Comparison of ENCODE assay signal across 9 cellular contexts in the genomic region with DNA sequence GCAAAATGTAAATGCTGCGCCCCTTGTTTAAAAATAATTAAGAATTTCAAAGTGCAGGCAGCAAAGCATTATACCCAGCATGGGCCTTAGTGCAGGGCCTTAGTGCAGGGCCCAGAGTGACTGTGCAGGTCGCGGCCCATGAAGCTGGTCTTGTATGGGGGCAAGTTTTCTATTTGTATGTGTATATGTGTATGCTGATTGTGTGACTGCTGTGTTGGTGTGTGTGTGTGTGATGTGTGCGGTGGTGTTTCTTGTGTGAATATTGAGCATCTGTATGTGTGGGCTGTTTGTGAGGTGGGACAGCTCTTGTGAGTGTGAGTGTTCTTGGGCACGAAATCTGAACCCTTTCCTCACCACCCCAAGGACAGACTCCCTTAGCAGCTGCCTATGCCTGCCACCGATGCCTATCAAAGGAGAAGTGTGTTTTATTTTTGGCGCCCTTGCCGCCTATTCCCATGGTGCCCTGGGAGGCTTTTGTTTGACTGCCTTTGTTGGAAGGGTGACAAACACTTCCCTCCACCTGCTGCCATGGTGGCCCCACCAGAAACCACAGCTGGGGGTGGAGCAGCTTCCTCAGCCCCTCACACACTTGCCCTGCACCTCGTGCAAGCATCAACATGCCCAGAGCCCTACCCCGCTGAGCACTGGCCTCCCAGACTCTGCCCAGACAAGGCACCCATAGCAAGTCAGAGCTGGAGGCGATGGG. TPM values are rescaled to one million over a fixed set of nuclear protein-coding genes. Genes with fewer than 3 reads are reported as not detected.
DNase-seq lines count a peak whose midpoint lies in the region; ATAC-seq and TF ChIP-seq lines count a peak whose summit lies in the region.
"Had no signal": no experiment of that assay in that cellular context is flagged by ENCODE, and none has a peak within 500 bp of the region (broad histone marks: within the 10 kb centered on the region; RNA-seq: fewer than 3 reads in every experiment).

No MANE protein-coding gene starts in this region.

- H3K4me1 ChIP-seq in colonic mucosa, result no peaks in the 10 kb centered on the region
- H3K4me1 ChIP-seq in spleen, result peaks cover 34 to 85% (median 68%) of the 10 kb centered on the region in 6 donors

- TF ChIP-seq POLR2A in spleen (IDR thresholded peaks at IDR 0.05), result no peak

- H3K4me3 Mint-ChIP-seq in CD14-positive monocyte, result no peak overlapping the region

- H3K9me3 ChIP-seq in SU-DHL-6 (ENCODE audit: insufficient read depth, low read length) (no peaks in the 10 kb centered on the region), colonic mucosa (no peaks in the 10 kb centered on the region), spleen (no peaks in the 10 kb centered on the region)

- no peak overlapping the region for H3K27ac Mint-ChIP-seq in CD14-positive monocyte

- H4K20me1 ChIP-seq in SU-DHL-6 (ENCODE audit: low read depth, low read length), result no peaks in the 10 kb centered on the region

- H3K9me2 ChIP-seq in SU-DHL-6 (replicated peaks; ENCODE audit: insufficient read depth, low read length), result no peaks in the 10 kb centered on the region

- H3K27ac ChIP-seq in SU-DHL-6 (ENCODE audit: low read depth, low read length) (peak overlapping the region; percentile 33; the same call in 1 of the 2 replicates), colonic mucosa (peak overlapping the region; percentile 47), spleen (peak overlapping the region in 5 of 8 donors; percentile 17 to 95 (median 90))

- H3K79me2 ChIP-seq in SU-DHL-6 (ENCODE audit: insufficient read depth, low read length), result no peaks in the 10 kb centered on the region

- peak; percentile 26 for DNase-seq in CD14-positive monocyte (ENCODE audit: low spot score)
- DNase-seq in NCI-H1105 (lab: John Stamatoyannopoulos, UW), result peak; percentile 94
- DNase-seq in colonic mucosa, result no peak
- DNase-seq in spleen, result peak; percentile 89
- DNase-seq in anterior cingulate cortex (lab: John Stamatoyannopoulos, UW), result no peak

- H3K27me3 ChIP-seq in SU-DHL-6 (ENCODE audit: low read length) (no peaks in the 10 kb centered on the region), colonic mucosa (no peaks in the 10 kb centered on the region), spleen (replicated peaks in 1 of 7) (no peaks in the 10 kb centered on the region)

- peaks cover 2 to 6% (median 5%) of the 10 kb centered on the region in 3 donors for H3K27me3 Mint-ChIP-seq in CD14-positive monocyte (ENCODE audit: low read depth in 3 of 3)

- 48 to 70% (median 52%) methylated on average over 9 to 11 of the region's 11 CpGs for WGBS in spleen, 5 donors

- H3F3A ChIP-seq in SU-DHL-6 (ENCODE audit: insufficient read depth), result no peaks in the 10 kb centered on the region

- H3K4me3 ChIP-seq in SU-DHL-6 (ENCODE audit: insufficient read depth, low read length, poor library complexity, severe bottlenecking), result no peak overlapping the region
- no peak overlapping the region for H3K4me3 ChIP-seq in colonic mucosa
- H3K4me3 ChIP-seq in spleen, result no peak overlapping the region

- ATAC-seq in GM19455 (IDR thresholded peaks at IDR 0.05; ENCODE audit: unreplicated experiment) (no peak), GM21381 (IDR thresholded peaks at IDR 0.05; ENCODE audit: unreplicated experiment) (no peak)
- ATAC-seq: left colon had no signal

- TF ChIP-seq CTCF in CD14-positive monocyte (IDR thresholded peaks at IDR 0.05) (no peak), SU-DHL-6 (IDR thresholded peaks at IDR 0.05; ENCODE audit: insufficient read depth, low read length, poor library complexity, severe bottlenecking) (no peak), colonic mucosa (IDR thresholded peaks at IDR 0.05) (no peak), spleen (IDR thresholded peaks at IDR 0.05 in 8 of 11, conservative IDR thresholded peaks at IDR 0.05 in 3 of 11) (no peak)

- no peak overlapping the region for H3K4me2 ChIP-seq in SU-DHL-6 (ENCODE audit: low read depth, low read length, poor library complexity, severe bottlenecking)

- H3K36me3 ChIP-seq in SU-DHL-6 (ENCODE audit: low read length) (no peaks in the 10 kb centered on the region), colonic mucosa (no peaks in the 10 kb centered on the region), spleen (no peaks in the 10 kb centered on the region)

- intact Hi-C loops in CD14-positive monocyte (cut with micrococcal nuclease) (no loop called here), colonic mucosa (cut with DNase I) (no loop called here), spleen (cut with DNase I; ENCODE audit: low total_unique reads) (no loop called here)

- peaks cover 11% of the 10 kb centered on the region for H3K4me1 Mint-ChIP-seq in CD14-positive monocyte

- H3K36me3 Mint-ChIP-seq in CD14-positive monocyte, result no peaks in the 10 kb centered on the region

- no peaks in the 10 kb centered on the region for H3K9me3 Mint-ChIP-seq in CD14-positive monocyte

- H3K9ac ChIP-seq in SU-DHL-6 (ENCODE audit: low read length), result no peak overlapping the region
- no peak overlapping the region for H3K9ac ChIP-seq in colonic mucosa (ENCODE audit: low read depth in 2 of 2, low read length in 2 of 2)

- no peak overlapping the region for H2AFZ ChIP-seq in SU-DHL-6 (ENCODE audit: low read depth, low read length, severe bottlenecking)

RNA-seq across cellular contexts. Expression of gene CCR7, which starts 18.0 kb away (rescaled TPM):
- polyA plus RNA-seq in CD14-positive monocyte, result 1 to 10 TPM; 1.2 to 2.1 TPM
- 1 to 10 TPM in 1 of 2 donors, under 1 TPM in 1; 0.72 to 1.9 TPM for total RNA-seq in colonic mucosa
- 10 to 100 TPM; 31.9 to 77.4 (median 49.9) TPM for total RNA-seq in spleen
- polyA plus RNA-seq in spleen, result 10 to 100 TPM; 29.0 to 79.1 (median 63.5) TPM

RNA-seq across cellular contexts. Expression of gene TNS4, which starts 45.8 kb away (rescaled TPM):
- polyA plus RNA-seq in CD14-positive monocyte (not detected), spleen (under 1 TPM; 0.15 to 0.45 (median 0.21) TPM)
- total RNA-seq in colonic mucosa (10 to 100 TPM in 1 of 2 donors, 1 to 10 TPM in 1; 8.8 to 20.4 TPM), spleen (1 to 10 TPM in 1 of 7 donors, under 1 TPM in 5, not detected in 1; 0.14 to 1.3 (median 0.41) TPM)

Comparison
In these comparisons a context has a peak if more than half of its experiments do, and no peak if none do; other contexts are left out.
1. DNase-seq: peak in CD14-positive monocyte (single experiment), NCI-H1105 (single experiment) and spleen (single experiment); none in colonic mucosa (single experiment) and anterior cingulate cortex (0 of 58).
2. H3K27ac ChIP-seq: peak in every context shown above with its lines; median percentile 90 in spleen; 47 in colonic mucosa; 33 in SU-DHL-6.
3. RNA of gene CCR7, which starts 18.0 kb away (total RNA-seq): 31.9 to 77.4 TPM in spleen; 0.72 to 1.9 TPM in colonic mucosa; every median in the first group is over 10 times any median in the second.
4. RNA of gene TNS4, which starts 45.8 kb away (total RNA-seq): 8.8 to 20.4 TPM in colonic mucosa; 0.14 to 1.3 TPM in spleen; every median in the first group is over 4 times any median in the second.